1 cellular context compared by ENCODE assay signal in the genomic region with DNA sequence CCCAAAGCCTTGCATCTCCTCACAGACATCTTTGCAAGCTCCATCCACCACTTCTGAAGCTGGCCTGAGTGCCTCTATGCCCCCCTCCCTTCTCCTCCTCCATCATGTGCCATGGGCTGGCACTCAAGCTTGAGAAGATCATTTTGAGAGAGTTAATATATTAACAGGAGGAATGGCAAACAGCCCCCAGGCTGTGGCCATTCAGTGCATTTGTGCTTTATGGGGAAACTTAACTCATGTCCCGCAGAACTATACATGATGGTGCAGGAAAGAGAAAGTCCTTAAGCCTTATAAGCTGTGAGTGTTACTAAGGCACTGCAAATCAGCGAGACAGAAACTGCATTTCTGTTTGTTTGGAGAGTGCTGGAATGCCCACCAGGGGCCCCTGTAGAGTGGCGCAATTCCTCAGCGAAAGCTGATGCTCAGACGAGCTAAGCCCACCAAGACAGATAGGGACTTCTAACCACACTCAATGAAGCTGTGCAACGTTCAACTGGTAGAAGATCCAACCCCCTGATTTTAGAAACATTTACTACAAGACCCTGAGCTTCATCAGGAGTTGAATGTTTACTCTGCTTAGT.
TF ChIP-seq lines count a peak whose summit lies in the region.

No MANE protein-coding gene starts in this region.

TF ChIP-seq in H1, 55 proteins besides CTCF, POLR2A, EP300 and RAD21:
- TF ChIP-seq CEBPB (IDR thresholded peaks at IDR 0.05; ENCODE audit: low read depth, low read length) (peak; percentile 79), TAF7 (optimal IDR thresholded peaks at IDR 0.05; ENCODE audit: borderline replicate concordance, low read depth, low read length) (no peak)
TF ChIP-seq in H1: peak in this region for 1.
